33 cellular contexts compared by ENCODE assay signal in genomic region chr10:12924911-12925310, GRCh38.
A peak's percentile ranks its signal among the peaks of the same experiment; 100 is the strongest.
DNase-seq lines count a peak whose midpoint lies in the region; ATAC-seq and TF ChIP-seq lines count a peak whose summit lies in the region.
"Had no signal": no experiment of that assay in that cellular context is flagged by ENCODE, and none has a peak within 500 bp of the region (broad histone marks: within the 10 kb centered on the region; RNA-seq: fewer than 3 reads in every experiment).

No MANE protein-coding gene starts in this region.

- no peak overlapping the region for H3K4me3 ChIP-seq in esophagus muscularis mucosa
- no peak overlapping the region for H3K4me3 ChIP-seq in heart left ventricle
- H3K4me3 ChIP-seq: A549; BLaER1; BLaER1 treated with 17β-estradiol and CSF1 and Interleukin-3, amounts not matched to agents 10 nM and 100 nM had no signal

- DNase-seq in esophagus muscularis mucosa (ENCODE audit: extremely low spot score) (peak; percentile 72), nephron progenitor cell (no peak), osteocyte (ENCODE audit: extremely low spot score, unreplicated experiment) (peak; percentile 19), heart left ventricle (no peak)
- no peak for DNase-seq in activated CD4-positive, alpha-beta memory T cell treated with anti-CD3 and anti-CD28 coated beads for 36 hours
- DNase-seq: 8988T; ACHN; AML-193; BE2C; C1 segment of cervical spinal cord; Caco-2; Calu3; CD4-positive, alpha-beta memory T cell; CD4-positive, alpha-beta T cell; CD4-positive, CD25-positive, alpha-beta regulatory T cell; CD8-positive, alpha-beta memory T cell; CD8-positive, alpha-beta T cell; COR-L47; DMS 273 treated with DMSO at 0.1 percent for 48 hours; DMS153; DMS53; DMS79; DMS79 treated with DMSO at 0.1 percent for 48 hours; DND-41; EL had no signal

- H3K27ac Mint-ChIP-seq in nephron progenitor cell, result peak overlapping the region; percentile 38
- H3K27ac Mint-ChIP-seq in osteocyte (ENCODE audit: unreplicated experiment), result no peak overlapping the region
- H3K27ac Mint-ChIP-seq in activated CD4-positive, alpha-beta memory T cell treated with anti-CD3 and anti-CD28 coated beads for 36 hours, result no peak overlapping the region
- H3K27ac Mint-ChIP-seq: B cell; CD14-positive monocyte; CD4-positive, alpha-beta memory T cell; CD4-positive, alpha-beta T cell; CD4-positive, CD25-positive, alpha-beta regulatory T cell; CD8-positive, alpha-beta memory T cell; CD8-positive, alpha-beta T cell had no signal

- H3K27ac ChIP-seq in esophagus muscularis mucosa (replicated peaks in 1 of 4), result no peak overlapping the region
- no peak overlapping the region for H3K27ac ChIP-seq in heart left ventricle
- H3K27ac ChIP-seq: 22Rv1; A549; BLaER1; BLaER1 treated with 17β-estradiol and CSF1 and Interleukin-3, amounts not matched to agents 10 nM and 100 nM; C4-2B had no signal

- TF ChIP-seq POLR2A in esophagus muscularis mucosa (IDR thresholded peaks at IDR 0.05; ENCODE audit: low read depth) (no peak), heart left ventricle (IDR thresholded peaks at IDR 0.05) (no peak)

- H3K4me1 Mint-ChIP-seq in nephron progenitor cell, result peaks cover 14% of the 10 kb centered on the region
- peaks cover 23% of the 10 kb centered on the region for H3K4me1 Mint-ChIP-seq in osteocyte (ENCODE audit: unreplicated experiment)
- H3K4me1 Mint-ChIP-seq in activated CD4-positive, alpha-beta memory T cell treated with anti-CD3 and anti-CD28 coated beads for 36 hours (ENCODE audit: low read depth), result no peaks in the 10 kb centered on the region
- H3K4me1 Mint-ChIP-seq: B cell; CD14-positive monocyte; CD4-positive, alpha-beta memory T cell; CD4-positive, CD25-positive, alpha-beta regulatory T cell; CD8-positive, alpha-beta memory T cell had no signal

- CTCF ChIA-PET in activated CD4-positive, alpha-beta memory T cell treated with anti-CD3 and anti-CD28 coated beads for 36 hours (lab: Charles Lee), result no interaction called here

- H3K27me3 ChIP-seq in esophagus muscularis mucosa, result no peaks in the 10 kb centered on the region
- no peaks in the 10 kb centered on the region for H3K27me3 ChIP-seq in heart left ventricle
- H3K27me3 ChIP-seq: BE2C; BLaER1; BLaER1 treated with 17β-estradiol and CSF1 and Interleukin-3, amounts not matched to agents 10 nM and 100 nM had no signal

- H3K36me3 Mint-ChIP-seq in nephron progenitor cell (ENCODE audit: low read depth) (peaks cover 4% of the 10 kb centered on the region), osteocyte (ENCODE audit: unreplicated experiment) (no peaks in the 10 kb centered on the region)
- H3K36me3 Mint-ChIP-seq in activated CD4-positive, alpha-beta memory T cell treated with anti-CD3 and anti-CD28 coated beads for 36 hours, result no peaks in the 10 kb centered on the region
- H3K36me3 Mint-ChIP-seq: CD14-positive monocyte; CD4-positive, alpha-beta memory T cell; CD4-positive, CD25-positive, alpha-beta regulatory T cell; CD8-positive, alpha-beta memory T cell; CD8-positive, alpha-beta T cell had no signal

- H3K4me1 ChIP-seq in esophagus muscularis mucosa (no peaks in the 10 kb centered on the region), heart left ventricle (no peaks in the 10 kb centered on the region)
- H3K4me1 ChIP-seq: A549; BE2C; BLaER1; BLaER1 treated with 17β-estradiol and CSF1 and Interleukin-3, amounts not matched to agents 10 nM and 100 nM; Caco-2 had no signal

- no peak for ATAC-seq in GM18511 (IDR thresholded peaks at IDR 0.05; ENCODE audit: unreplicated experiment)
- no peak for ATAC-seq in heart left ventricle
- ATAC-seq: A549; CD8-positive, alpha-beta T cell had no signal

- TF ChIP-seq CTCF in esophagus muscularis mucosa (IDR thresholded peaks at IDR 0.05), result no peak
- no peak for TF ChIP-seq CTCF in nephron progenitor cell (IDR thresholded peaks at IDR 0.05)
- TF ChIP-seq CTCF in osteocyte (IDR thresholded peaks at IDR 0.05), result no peak
- no peak for TF ChIP-seq CTCF in heart left ventricle (IDR thresholded peaks at IDR 0.05)

- no peak for TF ChIP-seq EP300 in esophagus muscularis mucosa (IDR thresholded peaks at IDR 0.05)

- H3K4me3 Mint-ChIP-seq in nephron progenitor cell (no peak overlapping the region), osteocyte (ENCODE audit: unreplicated experiment) (no peak overlapping the region)
- H3K4me3 Mint-ChIP-seq in activated CD4-positive, alpha-beta memory T cell treated with anti-CD3 and anti-CD28 coated beads for 36 hours, result no peak overlapping the region
- H3K4me3 Mint-ChIP-seq: B cell; CD14-positive monocyte; CD4-positive, alpha-beta memory T cell; CD4-positive, alpha-beta T cell; CD4-positive, CD25-positive, alpha-beta regulatory T cell; CD8-positive, alpha-beta memory T cell; CD8-positive, alpha-beta T cell had no signal

- H3K27me3 Mint-ChIP-seq in nephron progenitor cell (ENCODE audit: low read depth, poor library complexity) (peaks cover 14% of the 10 kb centered on the region), osteocyte (ENCODE audit: unreplicated experiment) (no peaks in the 10 kb centered on the region)
- H3K27me3 Mint-ChIP-seq in activated CD4-positive, alpha-beta memory T cell treated with anti-CD3 and anti-CD28 coated beads for 36 hours, result peaks cover 2% of the 10 kb centered on the region
- H3K27me3 Mint-ChIP-seq: CD4-positive, CD25-positive, alpha-beta regulatory T cell had no signal

- H3K36me3 ChIP-seq in esophagus muscularis mucosa (no peaks in the 10 kb centered on the region), heart left ventricle (no peaks in the 10 kb centered on the region)
- H3K36me3 ChIP-seq: BE2C; BLaER1; BLaER1 treated with 17β-estradiol and CSF1 and Interleukin-3, amounts not matched to agents 10 nM and 100 nM had no signal

- 93% methylated on average over 5 of the region's 5 CpGs for WGBS in esophagus muscularis mucosa
- 87 to 96% (median 90%) methylated on average over 5 of the region's 5 CpGs for WGBS in heart left ventricle, 4 donors

- H3K9me3 ChIP-seq in esophagus muscularis mucosa (peaks cover 0 to 5% (median 0%) of the 10 kb centered on the region in 4 donors), heart left ventricle (peaks cover 0 to 9% (median 0%) of the 10 kb centered on the region in 12 donors)
- H3K9me3 ChIP-seq: A549, BE2C, Caco-2 had no signal

- intact Hi-C loops in esophagus muscularis mucosa (cut with DNase I) (no loop called here), heart left ventricle (cut with DNase I) (no loop called here)
- intact Hi-C loops in activated CD4-positive, alpha-beta memory T cell treated with anti-CD3 and anti-CD28 coated beads for 36 hours (cut with micrococcal nuclease), result no loop called here

- H3K9me3 Mint-ChIP-seq in nephron progenitor cell (peaks cover 13% of the 10 kb centered on the region), osteocyte (ENCODE audit: unreplicated experiment) (peaks cover 6% of the 10 kb centered on the region)
- H3K9me3 Mint-ChIP-seq in activated CD4-positive, alpha-beta memory T cell treated with anti-CD3 and anti-CD28 coated beads for 36 hours, result peaks cover 3% of the 10 kb centered on the region
- H3K9me3 Mint-ChIP-seq: CD4-positive, alpha-beta T cell; CD8-positive, alpha-beta T cell had no signal

- POLR2A ChIA-PET in activated CD4-positive, alpha-beta memory T cell treated with anti-CD3 and anti-CD28 coated beads for 36 hours (lab: Charles Lee), result no interaction called here

Comparison
In these comparisons a context has a peak if more than half of its experiments do, and no peak if none do; other contexts are left out.
1. DNase-seq: peak in esophagus muscularis mucosa (single experiment) and osteocyte (single experiment); none in nephron progenitor cell (single experiment), heart left ventricle (0 of 5) and activated CD4-positive, alpha-beta memory T cell treated with anti-CD3 and anti-CD28 coated beads for 36 hours (single experiment).